ENCODE assay signal across 1 cellular context in genomic region chr2:9167718-9168657, GRCh38.
TF ChIP-seq lines count a peak whose summit lies in the region.

No MANE protein-coding gene starts in this region.

TF ChIP-seq in HepG2, 621 proteins besides CTCF, POLR2A, EP300 and RAD21 (continued from another document):
- TF ChIP-seq, protein P1, sequence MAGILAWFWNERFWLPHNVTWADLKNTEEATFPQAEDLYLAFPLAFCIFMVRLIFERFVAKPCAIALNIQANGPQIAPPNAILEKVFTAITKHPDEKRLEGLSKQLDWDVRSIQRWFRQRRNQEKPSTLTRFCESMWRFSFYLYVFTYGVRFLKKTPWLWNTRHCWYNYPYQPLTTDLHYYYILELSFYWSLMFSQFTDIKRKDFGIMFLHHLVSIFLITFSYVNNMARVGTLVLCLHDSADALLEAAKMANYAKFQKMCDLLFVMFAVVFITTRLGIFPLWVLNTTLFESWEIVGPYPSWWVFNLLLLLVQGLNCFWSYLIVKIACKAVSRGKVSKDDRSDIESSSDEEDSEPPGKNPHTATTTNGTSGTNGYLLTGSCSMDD (CRISPR knock-in tag; IDR thresholded peaks at IDR 0.05), result no peak
- TF ChIP-seq ZNF790 (CRISPR knock-in tag; IDR thresholded peaks at IDR 0.05; ENCODE audit: borderline replicate concordance) (peak; percentile 48; the same call in 1 of the 2 replicates), TOE1 (CRISPR knock-in tag; IDR thresholded peaks at IDR 0.05) (0 out of 2 replicates have a peak, but pooled peaks have one; percentile 4), ATF2 (CRISPR knock-in tag; IDR thresholded peaks at IDR 0.05) (peak; percentile 66; the same call in 1 of the 2 replicates), ZC3H13 (CRISPR knock-in tag; IDR thresholded peaks at IDR 0.05) (no peak)
